Comparison of ENCODE assay signal across 8 cellular contexts in genomic region chr21:37266515-37267221, GRCh38. TPM values are rescaled to one million over a fixed set of nuclear protein-coding genes. Genes with fewer than 3 reads are reported as not detected.
DNase-seq lines count a peak whose midpoint lies in the region; ATAC-seq, FAIRE-seq and TF ChIP-seq lines count a peak whose summit lies in the region.

No MANE protein-coding gene starts in this region.

- DNase-seq in AG04449 (ENCODE audit: low read depth, low spot score), result no peak
- DNase-seq in GM10248 (ENCODE audit: extremely low spot score), result peak; percentile 18
- peak; percentile 39 for DNase-seq in NCI-H1694 treated with DMSO at 0.1 percent for 48 hours (lab: John Stamatoyannopoulos, UW)
- DNase-seq in small intestine, result no peak
- no peak for DNase-seq in GDM1 (lab: John Stamatoyannopoulos, UW)

- POLR2A ChIA-PET in AG04449 (lab: Yijun Ruan, JAX) (interaction anchor here (1.0 to 2.3 kb wide), 5 partner anchors 9 to 298 kb away, joined by 4 to 11 read pairs (median 5); no protein-coding TSS in a partner anchor), GM10248 (lab: Yijun Ruan, JAX) (interaction anchor here (0.7 to 1.0 kb wide), 2 partner anchors 9 to 291 kb away, joined by 3 read pairs; no protein-coding TSS in a partner anchor)

- 0 to 1% (median 0%) methylated on average over 31 to 39 of the region's 39 CpGs for WGBS in small intestine, 3 donors

- H3K27me3 ChIP-seq in iPS-20b (ENCODE audit: insufficient read depth, low read length), result no peaks in the 10 kb centered on the region
- H3K27me3 ChIP-seq in small intestine (ENCODE audit: control insufficient read depth in 2 of 2, insufficient read depth in 2 of 2, low read length in 2 of 2), result no peaks in the 10 kb centered on the region

- H3K4me1 ChIP-seq in iPS-20b (ENCODE audit: insufficient read depth, low read length), result peaks cover 8% of the 10 kb centered on the region; the same call in 1 of the 2 replicates
- H3K4me1 ChIP-seq in small intestine (ENCODE audit: control insufficient read depth in 2 of 2, insufficient read depth in 1 of 2, low read depth in 1 of 2, low read length in 1 of 2), result peaks cover 0 to 6% of the 10 kb centered on the region in 2 donors

- TF ChIP-seq CTCF in AG04449 (IDR thresholded peaks at IDR 0.05; ENCODE audit: insufficient read depth, low read length, missing control alignments) (no peak), GM10248 (IDR thresholded peaks at IDR 0.05; ENCODE audit: control extremely low read depth, extremely low read depth, low read depth, missing control alignments) (no peak)

- H3K36me3 ChIP-seq in iPS-20b (ENCODE audit: insufficient read depth, low read depth, low read length) (no peaks in the 10 kb centered on the region; the same call in 1 of the 2 replicates), small intestine (ENCODE audit: control insufficient read depth in 2 of 2, insufficient read depth in 2 of 2, low read length in 2 of 2) (no peaks in the 10 kb centered on the region)

- H3K4me3 ChIP-seq in AG04449 (ENCODE audit: low read depth, low read length), result peak overlapping the region; percentile 90
- H3K4me3 ChIP-seq in iPS-20b (ENCODE audit: low read length), result peak overlapping the region; percentile 81
- H3K4me3 ChIP-seq in small intestine (ENCODE audit: low read depth in 1 of 2, low read length in 2 of 2), result peak overlapping the region; percentile 68 to 79

- H3K9ac ChIP-seq in iPS-20b (ENCODE audit: low read depth, low read length), result peak overlapping the region; percentile 94

- H3K9me3 ChIP-seq in iPS-20b (ENCODE audit: insufficient read depth, low read depth, low read length) (no peaks in the 10 kb centered on the region), small intestine (ENCODE audit: control insufficient read depth, low read depth) (no peaks in the 10 kb centered on the region)

- no peak for FAIRE-seq in small intestine (lab: Jason Lieb, UNC)

- H3K27ac ChIP-seq in angular gyrus (ENCODE audit: low read depth, low read length) (peak overlapping the region; percentile 96), iPS-20b (ENCODE audit: low read length) (peak overlapping the region; percentile 46), small intestine (ENCODE audit: low read depth in 1 of 2, low read length in 1 of 2) (peak overlapping the region; percentile 98)

- CTCF ChIA-PET in AG04449 (lab: Yijun Ruan, JAX) (interaction anchor here (0.7 to 1.2 kb wide), 2 partner anchors 10 to 243 kb away, joined by 3 to 4 read pairs; no protein-coding TSS in a partner anchor), GM10248 (lab: Yijun Ruan, JAX) (interaction anchor here (1.6 kb wide), 1 partner anchor 264 kb away, joined by 3 read pairs; no protein-coding TSS in a partner anchor)

- ATAC-seq in HG02763 (IDR thresholded peaks at IDR 0.05; ENCODE audit: unreplicated experiment), result peak; percentile 2

RNA-seq across cellular contexts. Expression of gene VPS26C, which starts 0.5 kb away (rescaled TPM):
- polyA plus RNA-seq in small intestine, result 10 to 100 TPM; 28.2 to 48.1 (median 43.4) TPM

Comparison
In these comparisons a context has a peak if more than half of its experiments do, and no peak if none do; other contexts are left out.
1. DNase-seq: peak in GM10248 (single experiment) and NCI-H1694 treated with DMSO at 0.1 percent for 48 hours (single experiment); none in AG04449 (single experiment), small intestine (single experiment) and GDM1 (single experiment).
2. H3K27ac ChIP-seq: peak in every context shown above with its lines; median percentile 98 in small intestine; 96 in angular gyrus; 46 in iPS-20b.
3. Peak in every context shown above with its lines, with median percentiles within 50 percentile points of each other: H3K4me3 ChIP-seq.